9 cellular contexts compared by ENCODE assay signal in the genomic region with DNA sequence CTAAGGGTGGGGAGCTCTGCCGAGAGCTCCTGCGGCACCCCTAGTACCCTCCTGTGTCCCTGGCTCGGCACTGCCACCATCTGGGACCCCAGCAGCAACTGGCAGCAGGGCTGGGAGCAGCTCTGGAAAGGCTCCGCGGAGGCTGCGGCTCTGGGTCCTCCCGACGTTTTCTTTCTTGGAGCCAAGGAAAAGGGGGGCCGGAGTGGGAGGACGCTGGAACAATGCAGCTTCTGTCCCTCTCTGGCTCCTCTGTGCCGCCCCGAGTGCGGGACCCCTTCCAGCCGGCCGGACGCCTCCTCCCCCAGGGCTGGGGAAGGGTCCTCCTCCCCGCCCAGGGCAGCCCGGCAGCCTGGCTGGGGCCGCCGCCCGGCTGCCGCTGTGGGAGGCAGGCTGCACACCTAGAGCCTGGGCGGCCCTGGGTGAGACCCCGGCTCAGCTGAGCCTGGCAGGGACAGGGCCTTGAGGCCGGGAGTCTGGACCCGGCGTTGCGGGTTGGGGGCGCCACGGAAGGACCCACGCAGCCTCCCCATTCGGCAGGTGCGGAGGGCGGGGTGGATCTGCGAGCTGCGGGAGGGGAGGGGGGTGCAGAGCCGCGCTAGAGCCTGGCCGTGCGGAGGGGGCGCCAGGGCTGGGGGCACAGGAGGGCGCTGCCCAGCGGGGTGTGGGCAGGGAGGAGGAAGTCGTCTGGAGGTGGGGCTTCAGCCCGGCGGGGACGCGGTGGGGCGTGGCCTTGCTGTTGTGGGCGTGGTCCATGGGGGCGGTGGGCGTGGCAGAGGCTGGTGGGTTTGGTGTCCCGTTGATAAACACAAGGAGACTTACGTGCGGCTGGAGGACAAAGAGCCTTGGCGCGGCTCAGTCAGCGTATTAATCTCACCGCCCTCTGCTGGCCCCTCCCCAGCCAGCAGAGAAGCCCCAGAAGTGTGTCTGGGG. TPM values are rescaled to one million over a fixed set of nuclear protein-coding genes. Genes with fewer than 3 reads are reported as not detected.
A peak's percentile ranks its signal among the peaks of the same experiment; 100 is the strongest.
DNase-seq lines count a peak whose midpoint lies in the region; ATAC-seq and TF ChIP-seq lines count a peak whose summit lies in the region.
"Had no signal": no experiment of that assay in that cellular context is flagged by ENCODE, and none has a peak within 500 bp of the region (broad histone marks: within the 10 kb centered on the region; RNA-seq: fewer than 3 reads in every experiment).

No MANE protein-coding gene starts in this region.

- no peaks in the 10 kb centered on the region for H3K9me3 Mint-ChIP-seq in activated CD4-positive, alpha-beta memory T cell treated with anti-CD3 and anti-CD28 coated beads, Interleukin-2, amount 10 ng/mL, durations not matched to agents 7 days and 5 days
- H3K9me3 Mint-ChIP-seq in effector memory CD8-positive, alpha-beta T cell, result no peaks in the 10 kb centered on the region

- ATAC-seq in IMR-90 (ENCODE audit: low read depth) (peak; percentile 81), GM18511 (IDR thresholded peaks at IDR 0.05; ENCODE audit: unreplicated experiment) (no peak)
- peak; percentile 68 for ATAC-seq in effector memory CD8-positive, alpha-beta T cell (replicated peaks)

- TF ChIP-seq POLR2A in IMR-90 (IDR thresholded peaks at IDR 0.05; ENCODE audit: low read depth, low read length), result no peak; the same call in 1 of the 2 replicates

- H2BK5ac ChIP-seq in IMR-90 (ENCODE audit: low read depth, low read length, poor library complexity, severe bottlenecking) (peak overlapping the region; percentile 7), mesenchymal stem cell (ENCODE audit: low read depth, low read length, poor library complexity, severe bottlenecking) (no peak overlapping the region)

- no peaks in the 10 kb centered on the region for H3K4me1 Mint-ChIP-seq in activated CD4-positive, alpha-beta memory T cell treated with anti-CD3 and anti-CD28 coated beads, Interleukin-2, amount 10 ng/mL, durations not matched to agents 7 days and 5 days
- H3K4me1 Mint-ChIP-seq in effector memory CD8-positive, alpha-beta T cell (ENCODE audit: low read depth in 2 of 2), result peaks cover 0 to 1% of the 10 kb centered on the region in 2 donors

- TF ChIP-seq RAD21 in IMR-90 (IDR thresholded peaks at IDR 0.05; ENCODE audit: low read length), result no peak

- H2BK120ac ChIP-seq in IMR-90 (ENCODE audit: low read depth, low read length) (no peak overlapping the region), mesenchymal stem cell (ENCODE audit: low read depth, low read length) (no peak overlapping the region)

- H3K4ac ChIP-seq in IMR-90 (ENCODE audit: low read depth, low read length) (no peak overlapping the region), mesenchymal stem cell (ENCODE audit: low read depth in 1 of 2, low read length in 2 of 2) (no peak overlapping the region)

- peak; percentile 82 for DNase-seq in AG20443 (ENCODE audit: low spot score)
- peak; percentile 83 for DNase-seq in IMR-90
- DNase-seq in activated CD4-positive, alpha-beta memory T cell treated with anti-CD3 and anti-CD28 coated beads, Interleukin-2, amount 10 ng/mL, durations not matched to agents 7 days and 5 days, result peak; percentile 65
- peak; percentile 46 to 61 (median 57) for DNase-seq in effector memory CD8-positive, alpha-beta T cell
- DNase-seq in mesenchymal stem cell, result peak; percentile 78
- peak; percentile 25 for DNase-seq in stimulated activated CD8-positive, alpha-beta memory T cell treated with anti-CD3 and anti-CD28 coated beads, Interleukin-12 subunit alpha, Interleukin-12 subunit beta, amount 100 ng/mL, for 24 hours (ENCODE audit: extremely low read depth)
- no peak for DNase-seq in cortex of kidney (lab: John Stamatoyannopoulos, UW)

- H2AFZ ChIP-seq in IMR-90 (replicated peaks; ENCODE audit: low read length, poor library complexity) (no peak overlapping the region), mesenchymal stem cell (ENCODE audit: low read depth, low read length) (no peak overlapping the region)

- H3K9me3 ChIP-seq in IMR-90 (ENCODE audit: control insufficient read depth, insufficient read depth, low read length) (no peaks in the 10 kb centered on the region), mesenchymal stem cell (ENCODE audit: control insufficient read depth, low read length) (no peaks in the 10 kb centered on the region)

- H4K91ac ChIP-seq in IMR-90 (ENCODE audit: insufficient read depth, low read depth, low read length), result no peak overlapping the region; the same call in 1 of the 2 replicates
- H4K91ac ChIP-seq in mesenchymal stem cell (ENCODE audit: low read length), result no peak overlapping the region

- no peak overlapping the region for H2BK20ac ChIP-seq in IMR-90 (ENCODE audit: low read depth, low read length)

- H3K9ac ChIP-seq in IMR-90 (ENCODE audit: low read depth, low read length) (no peak overlapping the region), mesenchymal stem cell (ENCODE audit: low read length) (no peak overlapping the region)

- H3K27ac ChIP-seq in IMR-90 (ENCODE audit: insufficient read depth, low read length) (peak overlapping the region; percentile 4; the same call in 1 of the 2 replicates), mesenchymal stem cell (ENCODE audit: low read length, poor library complexity, severe bottlenecking) (no peak overlapping the region)

- H3K79me1 ChIP-seq in IMR-90 (ENCODE audit: low read depth in 1 of 2, low read length in 2 of 2) (peaks cover 15 to 65% of the 10 kb centered on the region in 2 experiments), mesenchymal stem cell (replicated peaks; ENCODE audit: low read length, poor library complexity, severe bottlenecking) (peaks cover 12% of the 10 kb centered on the region)

- H4K5ac ChIP-seq in IMR-90 (ENCODE audit: low read depth, low read length), result no peak overlapping the region

- dilution Hi-C loops in IMR-90 (cut with HindIII; ENCODE audit: low sequenced_read_pairs, unreplicated experiment), result no loop called here

- no peak overlapping the region for H3K4me3 Mint-ChIP-seq in activated CD4-positive, alpha-beta memory T cell treated with anti-CD3 and anti-CD28 coated beads, Interleukin-2, amount 10 ng/mL, durations not matched to agents 7 days and 5 days
- H3K4me3 Mint-ChIP-seq in effector memory CD8-positive, alpha-beta T cell, result peak overlapping the region in 1 of 2 donors; percentile 21

- H3K27ac Mint-ChIP-seq in activated CD4-positive, alpha-beta memory T cell treated with anti-CD3 and anti-CD28 coated beads, Interleukin-2, amount 10 ng/mL, durations not matched to agents 7 days and 5 days, result no peak overlapping the region
- H3K27ac Mint-ChIP-seq in effector memory CD8-positive, alpha-beta T cell, result no peak overlapping the region

- in situ Hi-C loops in IMR-90 (cut with MboI; ENCODE audit: low sequenced_read_pairs), result no loop called here

- no peak overlapping the region for H3K23ac ChIP-seq in IMR-90 (ENCODE audit: low read depth, low read length)
- no peak overlapping the region for H3K23ac ChIP-seq in mesenchymal stem cell (ENCODE audit: low read length in 2 of 2)

- no peak overlapping the region for H3K18ac ChIP-seq in IMR-90 (ENCODE audit: low read depth, low read length)
- H3K18ac ChIP-seq in mesenchymal stem cell (ENCODE audit: low read depth in 1 of 2, low read length in 2 of 2), result peak overlapping the region; percentile 25 to 41

- peak overlapping the region; percentile 71 for H2AK9ac ChIP-seq in IMR-90 (replicated peaks; ENCODE audit: low read depth, low read length, poor library complexity)

- H3K9me1 ChIP-seq in IMR-90 (ENCODE audit: insufficient read depth, low read length), result peaks cover 4% of the 10 kb centered on the region; the same call in 1 of the 2 replicates

- H4K8ac ChIP-seq in IMR-90 (ENCODE audit: low read depth in 2 of 2, low read length in 2 of 2) (peak overlapping the region in 1 of 2 experiments; percentile 19; a peak in 1 of 4 replicates), mesenchymal stem cell (ENCODE audit: low read length) (peak overlapping the region; percentile 59)

- H2AK5ac ChIP-seq in IMR-90 (ENCODE audit: low read depth, low read length) (no peak overlapping the region; the same call in 1 of the 2 replicates), mesenchymal stem cell (ENCODE audit: low read length, severe bottlenecking) (no peak overlapping the region)

- CTCF ChIA-PET in IMR-90 (lab: Yijun Ruan, JAX), result interaction anchor here (0.8 kb wide), 1 partner anchor 20 kb away, joined by 3 read pairs; no protein-coding TSS in a partner anchor
- CTCF ChIA-PET in activated CD4-positive, alpha-beta memory T cell treated with anti-CD3 and anti-CD28 coated beads, Interleukin-2, amount 10 ng/mL, durations not matched to agents 7 days and 5 days (lab: Charles Lee), result no interaction called here

- intact Hi-C loops in IMR-90 (cut with micrococcal nuclease), result no loop called here

- 0 out of 2 replicates have a peak, but pooled peaks have one; percentile 15 for TF ChIP-seq CTCF in IMR-90 (conservative IDR thresholded peaks at IDR 0.05; ENCODE audit: low read depth, low read length)

- H3K27me3 Mint-ChIP-seq in activated CD4-positive, alpha-beta memory T cell treated with anti-CD3 and anti-CD28 coated beads, Interleukin-2, amount 10 ng/mL, durations not matched to agents 7 days and 5 days, result no peaks in the 10 kb centered on the region
- H3K27me3 Mint-ChIP-seq in effector memory CD8-positive, alpha-beta T cell, result no peaks in the 10 kb centered on the region

- POLR2A ChIA-PET in IMR-90 (lab: Charles Lee; ENCODE audit: unreplicated experiment), result no interaction called here
- POLR2A ChIA-PET in activated CD4-positive, alpha-beta memory T cell treated with anti-CD3 and anti-CD28 coated beads, Interleukin-2, amount 10 ng/mL, durations not matched to agents 7 days and 5 days (lab: Charles Lee), result no interaction called here

- H3K4me2 ChIP-seq in IMR-90 (ENCODE audit: low read depth, low read length) (no peak overlapping the region), mesenchymal stem cell (ENCODE audit: low read length, poor library complexity, severe bottlenecking) (peak overlapping the region; percentile 49)

- peaks cover 8% of the 10 kb centered on the region; the same call in 1 of the 2 replicates for H3K4me1 ChIP-seq in IMR-90 (ENCODE audit: control insufficient read depth, insufficient read depth, low read length)
- H3K4me1 ChIP-seq in mesenchymal stem cell (ENCODE audit: control insufficient read depth, insufficient read depth, low read depth, low read length), result peaks cover 46% of the 10 kb centered on the region

- H2BK12ac ChIP-seq in mesenchymal stem cell (ENCODE audit: low read length in 2 of 2), result no peak overlapping the region

- no TSS peak for BruUV-seq in IMR-90 (replicated peaks; lab: Mats Ljungman, UMichigan)

- H3K27me3 ChIP-seq in IMR-90 (ENCODE audit: control insufficient read depth, insufficient read depth, low read length), result no peaks in the 10 kb centered on the region
- no peaks in the 10 kb centered on the region for H3K27me3 ChIP-seq in mesenchymal stem cell (ENCODE audit: control insufficient read depth in 1 of 2, insufficient read depth in 1 of 2, low read length in 2 of 2)

- H3K36me3 Mint-ChIP-seq in activated CD4-positive, alpha-beta memory T cell treated with anti-CD3 and anti-CD28 coated beads, Interleukin-2, amount 10 ng/mL, durations not matched to agents 7 days and 5 days (ENCODE audit: low read depth), result no peaks in the 10 kb centered on the region
- no peaks in the 10 kb centered on the region for H3K36me3 Mint-ChIP-seq in effector memory CD8-positive, alpha-beta T cell (ENCODE audit: insufficient read depth)

- 21% methylated on average over 26 of the region's 59 CpGs; no CpG with 5 or more reads in 1 of the 2 experiments for WGBS in IMR-90 (ENCODE audit: extremely low coverage in 2 of 2, insufficient read length in 1 of 2), 2 experiments
- WGBS in mesenchymal stem cell, result 40% methylated on average over 57 of the region's 59 CpGs

- peaks cover 76% of the 10 kb centered on the region for H3K36me3 ChIP-seq in IMR-90 (ENCODE audit: control insufficient read depth, insufficient read depth, low read length)
- peaks cover 37 to 74% of the 10 kb centered on the region in 2 experiments for H3K36me3 ChIP-seq in mesenchymal stem cell (ENCODE audit: control insufficient read depth in 1 of 2, insufficient read depth in 2 of 2, low read depth in 1 of 2, low read length in 2 of 2)

- H2BK15ac ChIP-seq in IMR-90 (ENCODE audit: low read depth, low read length) (no peak overlapping the region), mesenchymal stem cell (ENCODE audit: low read depth, poor library complexity, severe bottlenecking) (peak overlapping the region; percentile 45)

- no peak overlapping the region for H3K14ac ChIP-seq in IMR-90 (replicated peaks; ENCODE audit: low read depth, low read length)
- no peak overlapping the region for H3K14ac ChIP-seq in mesenchymal stem cell (ENCODE audit: low read length in 2 of 2)

- no peak overlapping the region for H3K56ac ChIP-seq in IMR-90 (ENCODE audit: extremely low read depth, insufficient read depth, low read length)

- H4K20me1 ChIP-seq in IMR-90 (ENCODE audit: insufficient read depth, low read length), result peaks cover 78% of the 10 kb centered on the region

- H3K4me3 ChIP-seq in IMR-90 (ENCODE audit: insufficient read depth, low read depth, low read length) (no peak overlapping the region), mesenchymal stem cell (ENCODE audit: insufficient read depth in 1 of 2, low read depth in 1 of 2, low read length in 2 of 2) (peak overlapping the region in 1 of 2 experiments; percentile 32)

RNA-seq across cellular contexts. Expression of a gene that starts 15.1 kb away (rescaled TPM):
- 28.7 and 29.7 TPM in 2 replicates for total RNA-seq in IMR-90 (2012; rRNA removed)
- polyA plus RNA-seq in IMR-90 (2012; rRNA removed), result 71.2 and 91.4 TPM in 2 replicates
- polyA plus RNA-seq in IMR-90 (2012; cell fraction: cytosol; rRNA removed), result 45.5 and 87.8 TPM in 2 replicates
- polyA plus RNA-seq in IMR-90 (2012; cell fraction: nucleus; rRNA removed; ENCODE audit: low replicate concordance), result 297 and 693 TPM in 2 replicates
- total RNA-seq in activated CD4-positive, alpha-beta memory T cell treated with anti-CD3 and anti-CD28 coated beads, Interleukin-2, amount 10 ng/mL, durations not matched to agents 7 days and 5 days, result 1 to 10 TPM; 6.0 to 6.5 TPM
- polyA plus RNA-seq in mesenchymal stem cell (2013, experiment 1 of 2), result 37.1 TPM
- 35.2 TPM for polyA plus RNA-seq in mesenchymal stem cell (2013, experiment 2 of 2)

RNA-seq across cellular contexts. Expression of a gene that starts 21.1 kb away (rescaled TPM):
- total RNA-seq in IMR-90 (2012; rRNA removed), result 2.0 and 6.1 TPM in 2 replicates
- polyA plus RNA-seq in IMR-90 (2012; rRNA removed), result 11.4 and 20.3 TPM in 2 replicates
- 19.7 and 40.1 TPM in 2 replicates for polyA plus RNA-seq in IMR-90 (2012; cell fraction: cytosol; rRNA removed)
- 8.7 and 31.6 TPM in 2 replicates for polyA plus RNA-seq in IMR-90 (2012; cell fraction: nucleus; rRNA removed; ENCODE audit: low replicate concordance)
- total RNA-seq in activated CD4-positive, alpha-beta memory T cell treated with anti-CD3 and anti-CD28 coated beads, Interleukin-2, amount 10 ng/mL, durations not matched to agents 7 days and 5 days, result 10 to 100 TPM; 11.5 TPM
- 15.5 TPM for polyA plus RNA-seq in mesenchymal stem cell (2013, experiment 1 of 2)
- polyA plus RNA-seq in mesenchymal stem cell (2013, experiment 2 of 2), result 16.8 TPM

RNA-seq across cellular contexts. Expression of a gene that starts 31.0 kb away (rescaled TPM):
- 0.36 and 1.1 TPM in 2 replicates for total RNA-seq in IMR-90 (2012; rRNA removed)
- polyA plus RNA-seq in IMR-90 (2012; rRNA removed), result 1.5 and 1.9 TPM in 2 replicates
- polyA plus RNA-seq in IMR-90 (2012; cell fraction: cytosol; rRNA removed), result 0.47 and 1.0 TPM in 2 replicates
- polyA plus RNA-seq in IMR-90 (2012; cell fraction: nucleus; rRNA removed; ENCODE audit: low replicate concordance), result 9.8 and 17.9 TPM in 2 replicates
- 1 to 10 TPM in 1 of 2 experiments, under 1 TPM in 1; 0.55 to 1.3 TPM for total RNA-seq in activated CD4-positive, alpha-beta memory T cell treated with anti-CD3 and anti-CD28 coated beads, Interleukin-2, amount 10 ng/mL, durations not matched to agents 7 days and 5 days
- polyA plus RNA-seq in mesenchymal stem cell (2013, experiment 1 of 2), result 0.37 TPM
- 0.51 TPM for polyA plus RNA-seq in mesenchymal stem cell (2013, experiment 2 of 2)

RNA-seq across cellular contexts. Expression of a gene that starts 38.6 kb away (rescaled TPM):
- total RNA-seq in IMR-90 (2012; rRNA removed), result not detected in 2 replicates
- not detected in 2 replicates for polyA plus RNA-seq in IMR-90 (2012; rRNA removed)
- polyA plus RNA-seq in IMR-90 (2012; cell fraction: cytosol; rRNA removed), result not detected in 2 replicates
- not detected in 2 replicates for polyA plus RNA-seq in IMR-90 (2012; cell fraction: nucleus; rRNA removed; ENCODE audit: low replicate concordance)
- total RNA-seq in activated CD4-positive, alpha-beta memory T cell treated with anti-CD3 and anti-CD28 coated beads, Interleukin-2, amount 10 ng/mL, durations not matched to agents 7 days and 5 days, result not detected
- polyA plus RNA-seq in mesenchymal stem cell (2013, experiment 1 of 2), result under 0.01 TPM
- not detected for polyA plus RNA-seq in mesenchymal stem cell (2013, experiment 2 of 2)
- polyA plus RNA-seq: liver had no signal

RNA-seq across cellular contexts. Expression of a gene that starts 57.5 kb away (rescaled TPM):
- 2.5 and 3.1 TPM in 2 replicates for total RNA-seq in IMR-90 (2012; rRNA removed)
- polyA plus RNA-seq in IMR-90 (2012; rRNA removed), result 6.5 and 7.6 TPM in 2 replicates
- 3.2 and 3.7 TPM in 2 replicates for polyA plus RNA-seq in IMR-90 (2012; cell fraction: cytosol; rRNA removed)
- polyA plus RNA-seq in IMR-90 (2012; cell fraction: nucleus; rRNA removed; ENCODE audit: low replicate concordance), result 42.0 and 62.6 TPM in 2 replicates
- total RNA-seq in activated CD4-positive, alpha-beta memory T cell treated with anti-CD3 and anti-CD28 coated beads, Interleukin-2, amount 10 ng/mL, durations not matched to agents 7 days and 5 days, result 1 to 10 TPM; 8.8 TPM
- polyA plus RNA-seq in mesenchymal stem cell (2013, experiment 1 of 2), result 6.1 TPM
- 5.4 TPM for polyA plus RNA-seq in mesenchymal stem cell (2013, experiment 2 of 2)
